In genomic region chr2:51780353-51780752, GRCh38 we compare ENCODE assay signal across 31 cellular contexts.
"Had no signal": no experiment of that assay in that cellular context is flagged by ENCODE, and none has a peak within 500 bp of the region (broad histone marks: within the 10 kb centered on the region; RNA-seq: fewer than 3 reads in every experiment).

No MANE protein-coding gene starts in this region.

- H3K27me3 ChIP-seq: ascending aorta, cardiac muscle cell had no signal

- H3K36me3 ChIP-seq: ascending aorta, cardiac muscle cell, WERI-Rb-1 had no signal

- FAIRE-seq: bronchial epithelial cell had no signal

- H3K4me1 ChIP-seq: ascending aorta had no signal

- H3K9me3 ChIP-seq: ascending aorta had no signal

- H3K27ac ChIP-seq: ascending aorta, cardiac muscle cell, WERI-Rb-1 had no signal

- ATAC-seq: activated CD4-positive, alpha-beta T cell treated with anti-CD3 and anti-CD28 coated beads for 36 hours; activated CD4-positive, CD25-positive, alpha-beta regulatory T cell treated with anti-CD3 and anti-CD28 coated beads, Interleukin-2, amount 50 U/mL, for 24 hours; activated CD8-positive, alpha-beta memory T cell treated with anti-CD3 and anti-CD28 coated beads, Interleukin-2, amount 10 ng/mL, durations not matched to agents 7 days and 5 days; activated CD8-positive, alpha-beta T cell treated with anti-CD3 and anti-CD28 coated beads, Interleukin-2, amount 10 ng/mL, durations not matched to agents 7 days and 5 days; activated naive CD8-positive, alpha-beta T cell treated with anti-CD3 and anti-CD28 coated beads, Interleukin-2, amount 50 U/mL, for 24 hours; WTC11 had no signal

- DNase-seq: activated CD4-positive, alpha-beta memory T cell treated with anti-CD3 and anti-CD28 coated beads, Interleukin-2, amount 10 ng/mL, durations not matched to agents 7 days and 5 days; activated CD4-positive, alpha-beta T cell treated with anti-CD3 and anti-CD28 coated beads for 1 hour; activated CD4-positive, alpha-beta T cell treated with anti-CD3 and anti-CD28 coated beads for 36 hours; activated CD4-positive, alpha-beta T cell treated with anti-CD3 and anti-CD28 coated beads for 48 hours; activated CD4-positive, alpha-beta T cell treated with anti-CD3 and anti-CD28 coated beads, Interleukin-2, amount 10 ng/mL, durations not matched to agents 7 days and 5 days; activated CD4-positive, alpha-beta T cell treated with anti-CD3 and anti-CD28 coated beads, Interleukin-2, amount 50 U/mL, for 48 hours; activated CD4-positive, CD25-positive, alpha-beta regulatory T cell; activated CD8-positive, alpha-beta memory T cell treated with anti-CD3 and anti-CD28 coated beads for 24 hours; activated CD8-positive, alpha-beta memory T cell treated with anti-CD3 and anti-CD28 coated beads, Interleukin-2, amount 10 ng/mL, durations not matched to agents 7 days and 5 days; activated CD8-positive, alpha-beta memory T cell treated with anti-CD3 and anti-CD28 coated beads, Interleukin-2, amount 50 U/mL, for 48 hours; activated CD8-positive, alpha-beta T cell treated with anti-CD3 and anti-CD28 coated beads, Interleukin-2, amount 10 ng/mL, durations not matched to agents 7 days and 5 days; activated effector memory CD4-positive, alpha-beta T cell treated with Interleukin-2 at 50 U/mL for 16 hours; activated gamma-delta T cell; activated naive CD4-positive, alpha-beta T cell treated with anti-CD3 and anti-CD28 coated beads, Interleukin-2, amount 10 ng/mL, durations not matched to agents 7 days and 5 days; activated naive CD4-positive, alpha-beta T cell treated with Interleukin-2 at 50 U/mL for 16 hours; activated naive CD8-positive, alpha-beta T cell treated with anti-CD3 and anti-CD28 coated beads, Interleukin-2, amount 10 ng/mL, durations not matched to agents 7 days and 5 days; activated naive CD8-positive, alpha-beta T cell treated with anti-CD3 and anti-CD28 coated beads, Interleukin-2, amount 50 U/mL, for 24 hours; activated T-cell treated with anti-CD3 and anti-CD28 coated beads, Interleukin-2, amount 50 U/mL, for 24 hours; activated T-cell treated with anti-CD3 and anti-CD28 coated beads, Interleukin-2, amount 50 U/mL, for 48 hours; amygdala; anterior cingulate cortex; caudate nucleus; T-helper 1 cell; T-helper 2 cell; T-helper 9 cell; WERI-Rb-1 had no signal

- H3K4me3 ChIP-seq: ascending aorta, cardiac muscle cell had no signal
